Comparison of ENCODE assay signal across 11 cellular contexts in the genomic region with DNA sequence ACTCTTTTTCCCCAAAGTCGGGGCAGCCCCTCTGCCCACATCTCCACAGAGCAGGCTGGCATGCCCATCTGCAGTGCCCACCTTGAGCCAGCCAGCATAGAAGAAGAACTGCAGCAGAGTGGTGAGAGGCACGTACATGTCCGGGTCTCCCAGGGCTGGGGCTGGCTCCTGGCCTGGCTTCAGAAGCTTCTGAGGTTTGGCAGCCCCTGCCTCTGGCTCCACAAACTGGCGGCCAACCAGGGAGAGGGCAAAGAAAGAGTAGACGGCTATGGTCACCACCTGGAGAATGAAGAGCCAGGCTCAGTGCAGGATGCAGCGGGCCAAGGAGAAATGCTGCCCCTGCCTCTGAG. TPM values are rescaled to one million over a fixed set of nuclear protein-coding genes. Genes with fewer than 3 reads are reported as not detected.
DNase-seq lines count a peak whose midpoint lies in the region; ATAC-seq and TF ChIP-seq lines count a peak whose summit lies in the region.
"Had no signal": no experiment of that assay in that cellular context is flagged by ENCODE, and none has a peak within 500 bp of the region (broad histone marks: within the 10 kb centered on the region; RNA-seq: fewer than 3 reads in every experiment).

No MANE protein-coding gene starts in this region.

- no peak for DNase-seq in Calu3
- DNase-seq in central memory CD8-positive, alpha-beta T cell (ENCODE audit: low spot score in 2 of 2) = no peak
- DNase-seq in HPDE6-E6E7 (ENCODE audit: extremely low spot score) = no peak
- no peak for DNase-seq in NCI-H1436 treated with DMSO at 0.1 percent for 48 hours (lab: John Stamatoyannopoulos, UW)
- DNase-seq: cortex of kidney; RPMI8226; stimulated activated CD4-positive, alpha-beta T cell treated with anti-CD3 and anti-CD28 coated beads, Interleukin-2, amount 100 ng/mL, for 48 hours had no signal

- no peaks in the 10 kb centered on the region for H3K9me3 Mint-ChIP-seq in Calu3 (ENCODE audit: low read depth, unreplicated experiment)
- H3K9me3 Mint-ChIP-seq in IgD-negative memory B cell = no peaks in the 10 kb centered on the region
- no peaks in the 10 kb centered on the region for H3K9me3 Mint-ChIP-seq in central memory CD8-positive, alpha-beta T cell
- no peaks in the 10 kb centered on the region for H3K9me3 Mint-ChIP-seq in nephron

- H3K27ac Mint-ChIP-seq in Calu3 (ENCODE audit: unreplicated experiment) (no peak overlapping the region), IgD-negative memory B cell (peak overlapping the region; percentile 10 to 93 (median 79)), nephron (no peak overlapping the region)
- peak overlapping the region; percentile 87 for H3K27ac Mint-ChIP-seq in central memory CD8-positive, alpha-beta T cell (ENCODE audit: low read depth)

- intact Hi-C loops in Calu3 (cut with micrococcal nuclease; ENCODE audit: unreplicated experiment) = no loop called here

- TF ChIP-seq CTCF in Calu3 (IDR thresholded peaks at IDR 0.05; ENCODE audit: unreplicated experiment) (peak; percentile 24), nephron (IDR thresholded peaks at IDR 0.05; ENCODE audit: unreplicated experiment in 3 of 3) (no peak)

- H3K36me3 Mint-ChIP-seq in Calu3 (ENCODE audit: insufficient read depth, unreplicated experiment) (peaks cover 36% of the 10 kb centered on the region), IgD-negative memory B cell (no peaks in the 10 kb centered on the region), nephron (ENCODE audit: low read depth) (peaks cover 26% of the 10 kb centered on the region)
- peaks cover 20% of the 10 kb centered on the region for H3K36me3 Mint-ChIP-seq in central memory CD8-positive, alpha-beta T cell (ENCODE audit: insufficient read depth)

- BruUV-seq in Calu3 (replicated peaks; lab: Mats Ljungman, UMichigan) = no TSS peak

- no peaks in the 10 kb centered on the region for H3K4me1 Mint-ChIP-seq in Calu3 (ENCODE audit: low read depth, unreplicated experiment)
- H3K4me1 Mint-ChIP-seq in IgD-negative memory B cell = peaks cover 23 to 30% (median 24%) of the 10 kb centered on the region in 3 donors
- H3K4me1 Mint-ChIP-seq in central memory CD8-positive, alpha-beta T cell = peaks cover 27% of the 10 kb centered on the region
- peaks cover 15% of the 10 kb centered on the region for H3K4me1 Mint-ChIP-seq in nephron

- ATAC-seq in central memory CD8-positive, alpha-beta T cell (replicated peaks; ENCODE audit: extremely low read depth, poor library complexity, severe bottlenecking) = no peak
- ATAC-seq in GM21576 (IDR thresholded peaks at IDR 0.05; ENCODE audit: unreplicated experiment) = no peak

- no peaks in the 10 kb centered on the region for H3K27me3 Mint-ChIP-seq in Calu3 (ENCODE audit: unreplicated experiment)
- no peaks in the 10 kb centered on the region for H3K27me3 Mint-ChIP-seq in IgD-negative memory B cell
- H3K27me3 Mint-ChIP-seq in central memory CD8-positive, alpha-beta T cell = no peaks in the 10 kb centered on the region
- H3K27me3 Mint-ChIP-seq in nephron (ENCODE audit: low read depth) = peaks cover 3% of the 10 kb centered on the region

- CTCF ChIA-PET in Calu3 (lab: Charles Lee) = interaction anchor here (0.9 to 1.0 kb wide), 2 partner anchors 10 to 201 kb away, joined by 3 to 4 read pairs; a partner anchor contains a TSS

- H3K4me3 Mint-ChIP-seq in Calu3 (ENCODE audit: low read depth, unreplicated experiment) (no peak overlapping the region), IgD-negative memory B cell (peak overlapping the region; percentile 81 to 94 (median 88)), nephron (peak overlapping the region; percentile 57 to 68 (median 65))
- peak overlapping the region; percentile 71 for H3K4me3 Mint-ChIP-seq in central memory CD8-positive, alpha-beta T cell

RNA-seq across cellular contexts. Expression of a gene that starts 3.0 kb away (rescaled TPM):
- total RNA-seq in Calu3 (2022) = 0.40 TPM in 1 of 2 replicates, not detected in the other
- polyA plus RNA-seq in IgD-negative memory B cell = 0.94 TPM

RNA-seq across cellular contexts. Expression of a gene that starts 9.7 kb away (rescaled TPM):
- total RNA-seq in Calu3 (2022) = 965 and 1,104 TPM in 2 replicates
- polyA plus RNA-seq in IgD-negative memory B cell = 1,590 TPM

RNA-seq across cellular contexts. Expression of a gene that starts 15.2 kb away (rescaled TPM):
- 15.6 and 17.8 TPM in 2 replicates for total RNA-seq in Calu3 (2022)
- polyA plus RNA-seq in IgD-negative memory B cell = 9.6 TPM

RNA-seq across cellular contexts. Expression of a gene that starts 22.1 kb away (rescaled TPM):
- total RNA-seq in Calu3 (2022) = 0.66 and 0.69 TPM in 2 replicates
- not detected for polyA plus RNA-seq in IgD-negative memory B cell
- total RNA-seq: frontal cortex had no signal

RNA-seq across cellular contexts. Expression of a gene that starts 23.3 kb away (rescaled TPM):
- total RNA-seq in Calu3 (2022) = 5.2 and 5.9 TPM in 2 replicates
- polyA plus RNA-seq in IgD-negative memory B cell = not detected

Comparison
In these comparisons a context has a peak if more than half of its experiments do, and no peak if none do; other contexts are left out.
1. H3K27ac Mint-ChIP-seq: peak in IgD-negative memory B cell (3 of 3) and central memory CD8-positive, alpha-beta T cell (single experiment); none in Calu3 (single experiment) and nephron (0 of 3).